In genomic region chr9:137986268-137987099, GRCh38 we compare ENCODE assay signal across 18 cellular contexts.
DNase-seq lines count a peak whose midpoint lies in the region; ATAC-seq and TF ChIP-seq lines count a peak whose summit lies in the region.
"Had no signal": no experiment of that assay in that cellular context is flagged by ENCODE, and none has a peak within 500 bp of the region (broad histone marks: within the 10 kb centered on the region; RNA-seq: fewer than 3 reads in every experiment).

No MANE protein-coding gene starts in this region.

- H3K4me3 Mint-ChIP-seq in chondrocyte (ENCODE audit: unreplicated experiment) (no peak overlapping the region), type B pancreatic cell (no peak overlapping the region)
- H3K4me3 Mint-ChIP-seq in activated T-cell treated with anti-CD3 and anti-CD28 coated beads, Interleukin-2, amount 50 U/mL, for 4 hours, result no peak overlapping the region
- H3K4me3 Mint-ChIP-seq: CD4-positive, alpha-beta T cell had no signal

- no peak overlapping the region for H3K4me3 ChIP-seq in lung
- H3K4me3 ChIP-seq: GM23248 had no signal

- WGBS in lung, 2 donors, result 82 to 84% methylated on average over 22 of the region's 22 CpGs

- peaks cover 20% of the 10 kb centered on the region for H3K9me3 Mint-ChIP-seq in chondrocyte (ENCODE audit: low read depth)
- H3K9me3 Mint-ChIP-seq in type B pancreatic cell, result peaks cover 4% of the 10 kb centered on the region
- H3K9me3 Mint-ChIP-seq in activated T-cell treated with anti-CD3 and anti-CD28 coated beads, Interleukin-2, amount 50 U/mL, for 4 hours, result no peaks in the 10 kb centered on the region
- H3K9me3 Mint-ChIP-seq: CD4-positive, alpha-beta T cell had no signal

- no peak overlapping the region for H3K27ac ChIP-seq in lung (ENCODE audit: low read depth in 1 of 2, low read length in 1 of 2)
- H3K27ac ChIP-seq: GM23248 had no signal

- H3K27ac Mint-ChIP-seq in chondrocyte (ENCODE audit: unreplicated experiment), result no peak overlapping the region
- no peak overlapping the region for H3K27ac Mint-ChIP-seq in type B pancreatic cell
- H3K27ac Mint-ChIP-seq: CD4-positive, alpha-beta T cell had no signal

- ATAC-seq in lung (ENCODE audit: insufficient read depth, low FRiP score) (no peak), HG02759 (IDR thresholded peaks at IDR 0.05; ENCODE audit: unreplicated experiment) (no peak)
- no peak for ATAC-seq in activated T-cell treated with anti-CD3 and anti-CD28 coated beads, Interleukin-2, amount 50 U/mL, for 4 hours
- ATAC-seq: PC-3 had no signal

- H3K4me1 Mint-ChIP-seq in chondrocyte (ENCODE audit: low read depth) (peaks cover 6% of the 10 kb centered on the region), type B pancreatic cell (ENCODE audit: unreplicated experiment) (no peaks in the 10 kb centered on the region)
- H3K4me1 Mint-ChIP-seq in activated T-cell treated with anti-CD3 and anti-CD28 coated beads, Interleukin-2, amount 50 U/mL, for 4 hours (ENCODE audit: low read depth), result no peaks in the 10 kb centered on the region

- no peaks in the 10 kb centered on the region for H3K27me3 ChIP-seq in lung (ENCODE audit: control insufficient read depth, insufficient read depth)
- H3K27me3 ChIP-seq: BE2C had no signal

- H3K36me3 ChIP-seq in lung (ENCODE audit: control insufficient read depth in 2 of 2, insufficient read depth in 2 of 2, low read length in 2 of 2), result no peaks in the 10 kb centered on the region
- H3K36me3 ChIP-seq: BE2C had no signal

- no peaks in the 10 kb centered on the region for H3K4me1 ChIP-seq in lung (ENCODE audit: control insufficient read depth in 2 of 2, insufficient read depth in 2 of 2, low read length in 2 of 2)
- H3K4me1 ChIP-seq: BE2C had no signal

- DNase-seq in activated effector memory CD4-positive, alpha-beta T cell treated with anti-CD3 and anti-CD28 coated beads, Interleukin-2, amount 50 U/mL, for 16 hours, result peak; percentile 50
- no peak for DNase-seq in activated effector memory CD4-positive, alpha-beta T cell treated with Interleukin-2 at 50 U/mL for 16 hours
- DNase-seq in chondrocyte (ENCODE audit: low spot score), result peak; percentile 80
- DNase-seq in lung (ENCODE audit: low spot score), result peak; percentile 26
- peak; percentile 60 for DNase-seq in type B pancreatic cell (ENCODE audit: extremely low spot score, unreplicated experiment)
- DNase-seq in ureter (ENCODE audit: low spot score), result no peak
- no peak for DNase-seq in activated T-cell treated with anti-CD3 and anti-CD28 coated beads, Interleukin-2, amount 50 U/mL, for 4 hours
- DNase-seq: BE2C, Caco-2, NCI-H1092 treated with DMSO at 0.1 percent for 48 hours, NCI-H146, NCI-H2029 treated with DMSO at 0.1 percent for 48 hours, NCI-H2171, NCI-H526, PC-3 had no signal

- no peak for TF ChIP-seq CTCF in chondrocyte (IDR thresholded peaks at IDR 0.05)
- TF ChIP-seq CTCF in lung (IDR thresholded peaks at IDR 0.05; ENCODE audit: control extremely low read depth, extremely low read depth), result no peak
- no peak for TF ChIP-seq CTCF in type B pancreatic cell (conservative IDR thresholded peaks at IDR 0.05)

- no peaks in the 10 kb centered on the region for H3K9me3 ChIP-seq in lung (ENCODE audit: control insufficient read depth in 2 of 2, insufficient read depth in 1 of 2, low read length in 1 of 2)
- H3K9me3 ChIP-seq: BE2C had no signal

- H3K36me3 Mint-ChIP-seq in chondrocyte (ENCODE audit: low read depth) (peaks cover 16% of the 10 kb centered on the region), type B pancreatic cell (no peaks in the 10 kb centered on the region)
- no peaks in the 10 kb centered on the region for H3K36me3 Mint-ChIP-seq in activated T-cell treated with anti-CD3 and anti-CD28 coated beads, Interleukin-2, amount 50 U/mL, for 4 hours (ENCODE audit: insufficient read depth)

- H3K27me3 Mint-ChIP-seq in chondrocyte (ENCODE audit: low read depth), result peaks cover 5% of the 10 kb centered on the region
- H3K27me3 Mint-ChIP-seq in type B pancreatic cell, result peaks cover 18% of the 10 kb centered on the region
- peaks cover 41% of the 10 kb centered on the region for H3K27me3 Mint-ChIP-seq in activated T-cell treated with anti-CD3 and anti-CD28 coated beads, Interleukin-2, amount 50 U/mL, for 4 hours (ENCODE audit: low read depth)

Comparison
In these comparisons a context has a peak if more than half of its experiments do, and no peak if none do; other contexts are left out.
1. DNase-seq: peak in activated effector memory CD4-positive, alpha-beta T cell treated with anti-CD3 and anti-CD28 coated beads, Interleukin-2, amount 50 U/mL, for 16 hours (single experiment), chondrocyte (single experiment), lung (single experiment) and type B pancreatic cell (single experiment); none in activated effector memory CD4-positive, alpha-beta T cell treated with Interleukin-2 at 50 U/mL for 16 hours (single experiment), ureter (single experiment) and activated T-cell treated with anti-CD3 and anti-CD28 coated beads, Interleukin-2, amount 50 U/mL, for 4 hours (single experiment).